Comparison of ENCODE assay signal across 13 cellular contexts in genomic region chr3:58178528-58179234, GRCh38. TPM values are rescaled to one million over a fixed set of nuclear protein-coding genes. Genes with fewer than 3 reads are reported as not detected.
DNase-seq lines count a peak whose midpoint lies in the region; ATAC-seq, FAIRE-seq and TF ChIP-seq lines count a peak whose summit lies in the region.
"Had no signal": no experiment of that assay in that cellular context is flagged by ENCODE, and none has a peak within 500 bp of the region (broad histone marks: within the 10 kb centered on the region; RNA-seq: fewer than 3 reads in every experiment).

No MANE protein-coding gene starts in this region.

- H3K4me1 ChIP-seq in right lobe of liver: peaks cover 3 to 61% (median 23%) of the 10 kb centered on the region in 4 donors

- H3K36me3 ChIP-seq in right lobe of liver: no peaks in the 10 kb centered on the region
- H3K36me3 ChIP-seq: MG63, SJSA1, stomach had no signal

- peak overlapping the region; percentile 47 for H3K4me3 Mint-ChIP-seq in stimulated activated naive CD8-positive, alpha-beta T cell treated with anti-CD3 and anti-CD28 coated beads, Interleukin-15, Interleukin-2, amounts not matched to agents 100 ng/mL and 50 ng/mL, for 24 hours
- peak overlapping the region; percentile 73 for H3K4me3 Mint-ChIP-seq in activated T-helper 1 cell treated with anti-CD3 and anti-CD28 coated beads, Interleukin-12 subunit alpha, Interleukin-12 subunit beta, Interleukin-2, Interleukin-4 antibody, amounts not matched to agents 30 ng/mL and 10 ng/mL and 1 ng/mL, durations not matched to agents 14 hours and 24 hours and 36 hours

- FAIRE-seq in frontal cortex (lab: Jason Lieb, UNC): no peak

- no peak for TF ChIP-seq POLR2A in right lobe of liver (IDR thresholded peaks at IDR 0.05)

- intact Hi-C loops in activated T-helper 1 cell treated with anti-CD3 and anti-CD28 coated beads, Interleukin-12 subunit alpha, Interleukin-12 subunit beta, Interleukin-2, Interleukin-4 antibody, amounts not matched to agents 30 ng/mL and 10 ng/mL and 1 ng/mL, durations not matched to agents 14 hours and 24 hours and 36 hours (cut with micrococcal nuclease): loop anchor here (2.0 to 5.0 kb wide), 2 partner anchors 38 to 61 kb away; no protein-coding TSS in a partner anchor
- intact Hi-C loops in right lobe of liver (cut with DNase I): loop anchor here (10.0 kb wide), 1 partner anchor 174 kb away; the partner anchor contains the start of gene FLNB (in 2 of the 2)

- no peaks in the 10 kb centered on the region for H3K9me3 ChIP-seq in right lobe of liver
- H3K9me3 ChIP-seq: MG63, SJSA1, stomach had no signal

- no peaks in the 10 kb centered on the region for H3K27me3 Mint-ChIP-seq in stimulated activated naive CD8-positive, alpha-beta T cell treated with anti-CD3 and anti-CD28 coated beads, Interleukin-15, Interleukin-2, amounts not matched to agents 100 ng/mL and 50 ng/mL, for 24 hours
- H3K27me3 Mint-ChIP-seq in activated T-helper 1 cell treated with anti-CD3 and anti-CD28 coated beads, Interleukin-12 subunit alpha, Interleukin-12 subunit beta, Interleukin-2, Interleukin-4 antibody, amounts not matched to agents 30 ng/mL and 10 ng/mL and 1 ng/mL, durations not matched to agents 14 hours and 24 hours and 36 hours (ENCODE audit: insufficient read depth): peaks cover 8% of the 10 kb centered on the region

- H3K4me1 Mint-ChIP-seq in stimulated activated naive CD8-positive, alpha-beta T cell treated with anti-CD3 and anti-CD28 coated beads, Interleukin-15, Interleukin-2, amounts not matched to agents 100 ng/mL and 50 ng/mL, for 24 hours (ENCODE audit: low read depth): peaks cover 25% of the 10 kb centered on the region
- H3K4me1 Mint-ChIP-seq in activated T-helper 1 cell treated with anti-CD3 and anti-CD28 coated beads, Interleukin-12 subunit alpha, Interleukin-12 subunit beta, Interleukin-2, Interleukin-4 antibody, amounts not matched to agents 30 ng/mL and 10 ng/mL and 1 ng/mL, durations not matched to agents 14 hours and 24 hours and 36 hours (ENCODE audit: low read depth): peaks cover 12% of the 10 kb centered on the region

- no peak overlapping the region for H3K4me3 ChIP-seq in right lobe of liver
- H3K4me3 ChIP-seq: SJSA1 had no signal

- TF ChIP-seq CTCF in right lobe of liver (IDR thresholded peaks at IDR 0.05): no peak

- ATAC-seq in stimulated activated naive CD8-positive, alpha-beta T cell treated with anti-CD3 and anti-CD28 coated beads, Interleukin-15, Interleukin-2, amounts not matched to agents 100 U/mL and 50 U/mL, for 24 hours: no peak
- no peak for ATAC-seq in right lobe of liver

- 21% methylated on average over 4 of the region's 17 CpGs for WGBS in right lobe of liver (ENCODE audit: insufficient coverage, low coverage, low lambda C conversion rate, missing lambda C conversion rate)

- no peak for DNase-seq in stimulated activated naive CD8-positive, alpha-beta T cell treated with anti-CD3 and anti-CD28 coated beads, Interleukin-15, Interleukin-2, amounts not matched to agents 100 U/mL and 50 U/mL, for 24 hours
- no peak for DNase-seq in activated T-helper 1 cell treated with anti-CD3 and anti-CD28 coated beads, Interleukin-12 subunit alpha, Interleukin-12 subunit beta, Interleukin-2, Interleukin-4 antibody, amounts not matched to agents 30 ng/mL and 10 ng/mL and 1 ng/mL, durations not matched to agents 14 hours and 24 hours and 36 hours (ENCODE audit: low spot score)
- DNase-seq in right lobe of liver (peak in 2 of 3 donors; percentile 54 to 77), frontal cortex (ENCODE audit: low spot score in 2 of 2) (no peak), OCI-M2 (lab: John Stamatoyannopoulos, UW; ENCODE audit: unreplicated experiment) (no peak), mesenteric fat pad (ENCODE audit: low spot score) (no peak), COLO668 (lab: John Stamatoyannopoulos, UW; ENCODE audit: unreplicated experiment) (no peak)
- DNase-seq: activated CD8-positive, alpha-beta memory T cell treated with anti-CD3 and anti-CD28 coated beads for 24 hours; NCI-H526; stomach had no signal

- no peak overlapping the region for H3K27ac Mint-ChIP-seq in stimulated activated naive CD8-positive, alpha-beta T cell treated with anti-CD3 and anti-CD28 coated beads, Interleukin-15, Interleukin-2, amounts not matched to agents 100 ng/mL and 50 ng/mL, for 24 hours
- no peak overlapping the region for H3K27ac Mint-ChIP-seq in activated T-helper 1 cell treated with anti-CD3 and anti-CD28 coated beads, Interleukin-12 subunit alpha, Interleukin-12 subunit beta, Interleukin-2, Interleukin-4 antibody, amounts not matched to agents 30 ng/mL and 10 ng/mL and 1 ng/mL, durations not matched to agents 14 hours and 24 hours and 36 hours

- H3K36me3 Mint-ChIP-seq in stimulated activated naive CD8-positive, alpha-beta T cell treated with anti-CD3 and anti-CD28 coated beads, Interleukin-15, Interleukin-2, amounts not matched to agents 100 ng/mL and 50 ng/mL, for 24 hours (ENCODE audit: low read depth): no peaks in the 10 kb centered on the region
- no peaks in the 10 kb centered on the region for H3K36me3 Mint-ChIP-seq in activated T-helper 1 cell treated with anti-CD3 and anti-CD28 coated beads, Interleukin-12 subunit alpha, Interleukin-12 subunit beta, Interleukin-2, Interleukin-4 antibody, amounts not matched to agents 30 ng/mL and 10 ng/mL and 1 ng/mL, durations not matched to agents 14 hours and 24 hours and 36 hours (ENCODE audit: low read depth)

- peak overlapping the region in 1 of 3 donors; percentile 90 for H3K27ac ChIP-seq in right lobe of liver

- no peaks in the 10 kb centered on the region for H3K27me3 ChIP-seq in right lobe of liver
- H3K27me3 ChIP-seq: MG63, SJSA1, stomach had no signal

- H3K9me3 Mint-ChIP-seq in stimulated activated naive CD8-positive, alpha-beta T cell treated with anti-CD3 and anti-CD28 coated beads, Interleukin-15, Interleukin-2, amounts not matched to agents 100 ng/mL and 50 ng/mL, for 24 hours: no peaks in the 10 kb centered on the region
- H3K9me3 Mint-ChIP-seq in activated T-helper 1 cell treated with anti-CD3 and anti-CD28 coated beads, Interleukin-12 subunit alpha, Interleukin-12 subunit beta, Interleukin-2, Interleukin-4 antibody, amounts not matched to agents 30 ng/mL and 10 ng/mL and 1 ng/mL, durations not matched to agents 14 hours and 24 hours and 36 hours: no peaks in the 10 kb centered on the region

RNA-seq across cellular contexts. Expression of gene DNASE1L3, which starts 32.1 kb away (rescaled TPM):
- not detected in 2 replicates for total RNA-seq in activated T-helper 1 cell treated with anti-CD3 and anti-CD28 coated beads, Interleukin-12 subunit alpha, Interleukin-12 subunit beta, Interleukin-2, Interleukin-4 antibody, amounts not matched to agents 30 ng/mL and 10 ng/mL and 1 ng/mL, durations not matched to agents 14 hours and 24 hours and 36 hours
- 100 to 1,000 TPM in 1 of 6 experiments, 10 to 100 TPM in 5; 32.9 to 134 (median 61.0) TPM for total RNA-seq in right lobe of liver
- 0.41 TPM for total RNA-seq in frontal cortex
- 5.1 TPM for total RNA-seq in mesenteric fat pad
- total RNA-seq: SJSA1 had no signal

RNA-seq across cellular contexts. Expression of gene ABHD6, which starts 58.9 kb away (rescaled TPM):
- total RNA-seq in activated T-helper 1 cell treated with anti-CD3 and anti-CD28 coated beads, Interleukin-12 subunit alpha, Interleukin-12 subunit beta, Interleukin-2, Interleukin-4 antibody, amounts not matched to agents 30 ng/mL and 10 ng/mL and 1 ng/mL, durations not matched to agents 14 hours and 24 hours and 36 hours: 9.2 and 10.1 TPM in 2 replicates
- total RNA-seq in right lobe of liver (10 to 100 TPM; 24.6 to 64.3 (median 52.6) TPM), frontal cortex (22.4 TPM), mesenteric fat pad (22.3 TPM)

Comparison
In these comparisons a context has a peak if more than half of its experiments do, and no peak if none do; other contexts are left out.
1. DNase-seq: peak in right lobe of liver (2 of 3); none in stimulated activated naive CD8-positive, alpha-beta T cell treated with anti-CD3 and anti-CD28 coated beads, Interleukin-15, Interleukin-2, amounts not matched to agents 100 U/mL and 50 U/mL, for 24 hours (single experiment), activated T-helper 1 cell treated with anti-CD3 and anti-CD28 coated beads, Interleukin-12 subunit alpha, Interleukin-12 subunit beta, Interleukin-2, Interleukin-4 antibody, amounts not matched to agents 30 ng/mL and 10 ng/mL and 1 ng/mL, durations not matched to agents 14 hours and 24 hours and 36 hours (single experiment), frontal cortex (0 of 2), OCI-M2 (single experiment), mesenteric fat pad (single experiment) and COLO668 (single experiment).